ENCODE assay signal across 7 cellular contexts in the genomic region with DNA sequence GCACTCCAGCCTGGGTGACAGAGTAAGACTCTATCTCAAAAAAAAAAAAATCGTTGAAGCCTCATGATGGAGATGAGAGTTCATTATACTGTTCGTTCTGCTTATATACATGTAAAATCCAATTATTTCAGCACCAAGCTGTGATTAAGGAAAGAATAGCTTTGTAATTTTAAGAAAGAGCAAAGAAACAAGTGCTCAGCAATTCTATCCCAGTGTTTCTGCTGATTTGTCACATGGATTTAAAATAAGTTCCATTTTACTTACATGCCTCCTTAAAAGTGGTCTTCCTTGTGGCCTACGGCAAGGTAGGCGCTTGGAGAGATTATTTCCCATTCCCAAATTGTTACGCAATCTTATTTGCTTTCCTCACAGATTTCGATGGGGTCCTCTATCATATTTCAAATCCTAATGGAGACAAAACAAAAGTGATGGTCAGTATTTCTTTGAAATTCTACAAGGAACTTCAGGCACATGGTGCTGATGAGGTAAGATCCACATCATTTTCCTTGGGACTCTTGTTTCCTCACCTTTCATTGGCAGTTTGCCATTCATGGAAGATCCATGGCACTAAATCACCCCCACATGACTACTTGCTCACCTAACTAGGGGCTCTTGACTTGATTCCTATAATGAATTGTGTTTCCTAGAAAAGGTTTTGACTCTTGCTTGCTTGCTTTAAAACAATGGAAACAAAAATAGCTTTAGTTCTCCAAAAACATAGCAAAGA. TPM values are rescaled to one million over a fixed set of nuclear protein-coding genes. Genes with fewer than 3 reads are reported as not detected.
DNase-seq lines count a peak whose midpoint lies in the region; ATAC-seq, FAIRE-seq and TF ChIP-seq lines count a peak whose summit lies in the region.

No MANE protein-coding gene starts in this region.

- H3K27me3 ChIP-seq in GM23338 (ENCODE audit: insufficient read depth) (no peaks in the 10 kb centered on the region), endothelial cell of umbilical vein (ENCODE audit: control insufficient read depth in 2 of 2, insufficient read depth in 2 of 2, low read length in 2 of 2) (no peaks in the 10 kb centered on the region)

- H3K4me2 ChIP-seq in GM23338 (no peak overlapping the region), endothelial cell of umbilical vein (ENCODE audit: insufficient read depth, low read length) (peak overlapping the region; percentile 86)

- CTCF ChIA-PET in RWPE1 (lab: Yijun Ruan, JAX) (no interaction called here), endothelial cell of umbilical vein (lab: Charles Lee) (interaction anchor here (1.1 to 1.5 kb wide), 5 partner anchors 8 to 670 kb away, joined by 3 to 8 read pairs (median 4); partner anchors contain the start of gene ARPC2)

- H3K36me3 Mint-ChIP-seq in GM23338 (ENCODE audit: low read depth), result peaks cover 80% of the 10 kb centered on the region

- no peak overlapping the region for H2AFZ ChIP-seq in GM23338
- no peak overlapping the region for H2AFZ ChIP-seq in endothelial cell of umbilical vein (ENCODE audit: low read depth, low read length)

- H3K79me2 ChIP-seq in GM23338 (replicated peaks; ENCODE audit: insufficient read depth), result peaks cover 59% of the 10 kb centered on the region
- H3K79me2 ChIP-seq in endothelial cell of umbilical vein (ENCODE audit: control insufficient read depth, insufficient read depth, low read length), result peaks cover 71% of the 10 kb centered on the region

- H4K20me1 ChIP-seq in GM23338 (replicated peaks; ENCODE audit: insufficient read depth) (peaks cover 44% of the 10 kb centered on the region), endothelial cell of umbilical vein (replicated peaks; ENCODE audit: control insufficient read depth, extremely low read depth, insufficient read depth, low read length) (no peaks in the 10 kb centered on the region)

- H3K4me3 Mint-ChIP-seq in GM23338, result no peak overlapping the region

- H3K9me3 Mint-ChIP-seq in GM23338, result no peaks in the 10 kb centered on the region

- H3K27me3 Mint-ChIP-seq in GM23338 (ENCODE audit: insufficient read depth, low read depth, poor library complexity), result no peaks in the 10 kb centered on the region

- no peak for DNase-seq in GM23338 (ENCODE audit: low spot score)
- DNase-seq in RWPE1 (ENCODE audit: low spot score), result peak; percentile 61
- DNase-seq in endothelial cell of umbilical vein (ENCODE audit: low read depth, low spot score), result no peak
- no peak for DNase-seq in T-helper 9 cell
- no peak for DNase-seq in NCI-H2196 treated with DMSO at 0.1 percent for 48 hours (lab: John Stamatoyannopoulos, UW; ENCODE audit: unreplicated experiment)
- DNase-seq in H54 (ENCODE audit: insufficient read length, low spot score), result no peak

- POLR2A ChIA-PET in RWPE1 (lab: Yijun Ruan, JAX; ENCODE audit: low non-redundant PET) (no interaction called here), endothelial cell of umbilical vein (lab: Charles Lee) (no interaction called here)

- intact Hi-C loops in endothelial cell of umbilical vein (cut with micrococcal nuclease), result loop anchor here (1.0 to 5.0 kb wide), 3 partner anchors 9 to 179 kb away; no protein-coding TSS in a partner anchor

- no peak for ATAC-seq in GM23338

- H3K4me1 ChIP-seq in GM23338 (ENCODE audit: insufficient read depth) (no peaks in the 10 kb centered on the region; the same call in 1 of the 2 replicates), endothelial cell of umbilical vein (ENCODE audit: control insufficient read depth, extremely low read depth, insufficient read depth, low read length) (peaks cover 34% of the 10 kb centered on the region)

- BruUV-seq in endothelial cell of umbilical vein (replicated peaks; lab: Mats Ljungman, UMichigan), result TSS peak; percentile 98

- no peaks in the 10 kb centered on the region for H3K9me2 ChIP-seq in GM23338 (ENCODE audit: insufficient read depth)

- H3K27ac Mint-ChIP-seq in GM23338, result no peak overlapping the region

- H3K9ac ChIP-seq in endothelial cell of umbilical vein (replicated peaks; ENCODE audit: extremely low read depth, insufficient read depth, low read length), result peak overlapping the region; percentile 53

- no peaks in the 10 kb centered on the region for H3F3A ChIP-seq in GM23338 (replicated peaks; ENCODE audit: low read depth)

- no peak overlapping the region for H3K4me3 ChIP-seq in GM23338
- no peak overlapping the region for H3K4me3 ChIP-seq in endothelial cell of umbilical vein (replicated peaks in 1 of 3; ENCODE audit: insufficient read depth in 1 of 3, low read depth in 1 of 3, low read length in 3 of 3)
- H3K4me3 ChIP-seq in skin epidermis, result no peak overlapping the region

- H3K9me1 ChIP-seq in endothelial cell of umbilical vein (replicated peaks; ENCODE audit: control insufficient read depth, extremely low read depth, insufficient read depth, low read length), result no peaks in the 10 kb centered on the region

- peak; percentile 31 for FAIRE-seq in endothelial cell of umbilical vein (lab: Jason Lieb, UNC)
- no peak for FAIRE-seq in H54 (lab: Jason Lieb, UNC)

- H3K27ac ChIP-seq in GM23338 (ENCODE audit: low read depth) (peak overlapping the region; percentile 17; the same call in 1 of the 2 replicates), RWPE1 (peak overlapping the region; percentile 66), endothelial cell of umbilical vein (ENCODE audit: insufficient read depth, low read depth, low read length) (peak overlapping the region; percentile 70), skin epidermis (peak overlapping the region in 15 of 21 experiments; percentile 2 to 75 (median 46))

- H3K36me3 ChIP-seq in GM23338 (ENCODE audit: insufficient read depth) (peaks cover 50% of the 10 kb centered on the region), endothelial cell of umbilical vein (ENCODE audit: control insufficient read depth in 2 of 2, extremely low read depth in 1 of 2, insufficient read depth in 2 of 2, low read length in 2 of 2) (peaks cover 27 to 44% of the 10 kb centered on the region in 2 experiments)

- no peak for TF ChIP-seq CTCF in GM23338 (conservative IDR thresholded peaks at IDR 0.05; ENCODE audit: low read depth in 2 of 2)
- no peak for TF ChIP-seq CTCF in RWPE1 (conservative IDR thresholded peaks at IDR 0.05; ENCODE audit: low read depth)
- no peak for TF ChIP-seq CTCF in endothelial cell of umbilical vein (IDR thresholded peaks at IDR 0.05; ENCODE audit: extremely low read depth in 1 of 2, insufficient read depth in 1 of 2, low read depth in 1 of 2, low read length in 2 of 2)

- dilution Hi-C loops in endothelial cell of umbilical vein (cut with MboI; ENCODE audit: extremely low pct_ligation_motif_present, low sequenced_read_pairs), result no loop called here

- H3K4me1 Mint-ChIP-seq in GM23338, result no peaks in the 10 kb centered on the region

- TF ChIP-seq POLR2A in endothelial cell of umbilical vein (IDR thresholded peaks at IDR 0.05; ENCODE audit: low read depth, low read length) (no peak), H54 (IDR thresholded peaks at IDR 0.05; ENCODE audit: low read depth, low read length) (no peak)

- H3K9me3 ChIP-seq in endothelial cell of umbilical vein (replicated peaks; ENCODE audit: control insufficient read depth, insufficient read depth, low read length), result no peaks in the 10 kb centered on the region

RNA-seq across cellular contexts. Expression of gene ARPC2, which starts 11.5 kb away (rescaled TPM):
- total RNA-seq in GM23338 (2014; rRNA removed; shearing (Covaris generic)), result 195 and 217 TPM in 2 replicates
- polyA plus RNA-seq in GM23338 (2016; fragmentation: Nextera tagmentation; extraction: Ambion mirVana) (242 and 271 TPM in 2 replicates), endothelial cell of umbilical vein (417 and 433 TPM in 2 replicates)
- total RNA-seq in endothelial cell of umbilical vein, result 455 and 483 TPM in 2 replicates
- polyA plus RNA-seq in endothelial cell of umbilical vein (2011; cell fraction: cytosol; rRNA removed), result 499 and 555 TPM in 2 replicates
- 278 and 328 TPM in 2 replicates for polyA plus RNA-seq in endothelial cell of umbilical vein (2011; cell fraction: nucleus; rRNA removed)
- 474 and 501 TPM in 2 replicates for polyA plus RNA-seq in endothelial cell of umbilical vein (2012)
- 393 and 414 TPM in 2 replicates for polyA minus RNA-seq in endothelial cell of umbilical vein
- polyA minus RNA-seq in endothelial cell of umbilical vein (2011; cell fraction: cytosol; rRNA and poly(A)+ RNA removed), result 95.7 TPM
- 178 and 226 TPM in 2 replicates for polyA minus RNA-seq in endothelial cell of umbilical vein (2011; cell fraction: nucleus; rRNA and poly(A)+ RNA removed)

RNA-seq across cellular contexts. Expression of gene GPBAR1, which starts 32.3 kb away (rescaled TPM):
- total RNA-seq in GM23338 (2014; rRNA removed; shearing (Covaris generic)), result 1.6 TPM in 1 of 2 replicates, not detected in the other
- polyA plus RNA-seq in GM23338 (2016; fragmentation: Nextera tagmentation; extraction: Ambion mirVana) (0.37 and 0.44 TPM in 2 replicates), endothelial cell of umbilical vein (0.14 TPM in 2 replicates)
- total RNA-seq in endothelial cell of umbilical vein, result 0.60 and 0.75 TPM in 2 replicates
- 0.03 and 0.20 TPM in 2 replicates for polyA plus RNA-seq in endothelial cell of umbilical vein (2011; cell fraction: cytosol; rRNA removed)
- 0.53 and 0.60 TPM in 2 replicates for polyA plus RNA-seq in endothelial cell of umbilical vein (2011; cell fraction: nucleus; rRNA removed)
- polyA plus RNA-seq in endothelial cell of umbilical vein (2012), result 0.15 and 0.25 TPM in 2 replicates
- polyA minus RNA-seq in endothelial cell of umbilical vein, result 0.57 and 0.61 TPM in 2 replicates
- polyA minus RNA-seq in endothelial cell of umbilical vein (2011; cell fraction: cytosol; rRNA and poly(A)+ RNA removed), result not detected
- 0.72 and 1.3 TPM in 2 replicates for polyA minus RNA-seq in endothelial cell of umbilical vein (2011; cell fraction: nucleus; rRNA and poly(A)+ RNA removed)

RNA-seq across cellular contexts. Expression of gene AAMP, which starts 41.4 kb away (rescaled TPM):
- 157 and 203 TPM in 2 replicates for total RNA-seq in GM23338 (2014; rRNA removed; shearing (Covaris generic))
- 77.8 and 90.8 TPM in 2 replicates for polyA plus RNA-seq in GM23338 (2016; fragmentation: Nextera tagmentation; extraction: Ambion mirVana)
- total RNA-seq in endothelial cell of umbilical vein, result 59.7 and 69.3 TPM in 2 replicates
- polyA plus RNA-seq in endothelial cell of umbilical vein, result 84.4 and 99.0 TPM in 2 replicates
- polyA plus RNA-seq in endothelial cell of umbilical vein (2011; cell fraction: cytosol; rRNA removed), result 75.4 and 77.0 TPM in 2 replicates
- 106 and 107 TPM in 2 replicates for polyA plus RNA-seq in endothelial cell of umbilical vein (2011; cell fraction: nucleus; rRNA removed)
- 61.2 and 63.0 TPM in 2 replicates for polyA plus RNA-seq in endothelial cell of umbilical vein (2012)
- polyA minus RNA-seq in endothelial cell of umbilical vein, result 44.1 and 48.6 TPM in 2 replicates
- 29.8 TPM for polyA minus RNA-seq in endothelial cell of umbilical vein (2011; cell fraction: cytosol; rRNA and poly(A)+ RNA removed)
- polyA minus RNA-seq in endothelial cell of umbilical vein (2011; cell fraction: nucleus; rRNA and poly(A)+ RNA removed), result 18.0 and 19.7 TPM in 2 replicates

RNA-seq across cellular contexts. Expression of gene PNKD, which starts 41.8 kb away (rescaled TPM):
- 28.2 and 36.0 TPM in 2 replicates for total RNA-seq in GM23338 (2014; rRNA removed; shearing (Covaris generic))
- polyA plus RNA-seq in GM23338 (2016; fragmentation: Nextera tagmentation; extraction: Ambion mirVana) (77.7 and 83.3 TPM in 2 replicates), endothelial cell of umbilical vein (88.3 and 98.9 TPM in 2 replicates)
- total RNA-seq in endothelial cell of umbilical vein, result 56.1 and 56.6 TPM in 2 replicates
- 81.0 and 85.8 TPM in 2 replicates for polyA plus RNA-seq in endothelial cell of umbilical vein (2011; cell fraction: cytosol; rRNA removed)
- polyA plus RNA-seq in endothelial cell of umbilical vein (2011; cell fraction: nucleus; rRNA removed), result 38.6 and 41.8 TPM in 2 replicates
- polyA plus RNA-seq in endothelial cell of umbilical vein (2012), result 67.0 and 68.1 TPM in 2 replicates
- polyA minus RNA-seq in endothelial cell of umbilical vein, result 27.1 and 28.2 TPM in 2 replicates
- polyA minus RNA-seq in endothelial cell of umbilical vein (2011; cell fraction: cytosol; rRNA and poly(A)+ RNA removed), result 10.1 TPM
- polyA minus RNA-seq in endothelial cell of umbilical vein (2011; cell fraction: nucleus; rRNA and poly(A)+ RNA removed), result 7.1 and 10.4 TPM in 2 replicates

Comparison
In these comparisons a context has a peak if more than half of its experiments do, and no peak if none do; other contexts are left out.
1. H3K27ac ChIP-seq: peak in every context shown above with its lines; median percentile 70 in endothelial cell of umbilical vein; 66 in RWPE1; 46 in skin epidermis; 17 in GM23338.